ENCODE assay signal across 31 cellular contexts in genomic region chr7:80682744-80683143, GRCh38.
"Had no signal": no experiment of that assay in that cellular context is flagged by ENCODE, and none has a peak within 500 bp of the region (broad histone marks: within the 10 kb centered on the region; RNA-seq: fewer than 3 reads in every experiment).

No MANE protein-coding gene starts in this region.

- H3K4me3 ChIP-seq: left lung, lower lobe of right lung, pancreas, prostate gland, skin epidermis, stomach, testis, thyroid gland, transverse colon, upper lobe of left lung had no signal

- H3K4me1 ChIP-seq: lower lobe of right lung, pancreas, prostate gland, stomach, testis, thyroid gland had no signal

- ATAC-seq: left colon; left lung; lower lobe of right lung; naive thymus-derived CD8-positive, alpha-beta T cell; pancreas; right cardiac atrium; sciatic nerve; stimulated activated naive B cell treated with anti-CD40 and anti-IgM and Interleukin-4, amounts not matched to agents 10 μg/mL and 1 μg/mL and 100 μg/mL, for 72 hours; stimulated activated naive CD8-positive, alpha-beta T cell treated with anti-CD3 and anti-CD28 coated beads, Interleukin-15, Interleukin-2, amounts not matched to agents 100 U/mL and 50 U/mL, for 24 hours had no signal

- H3K36me3 ChIP-seq: left lung, lower lobe of right lung, pancreas, prostate gland, stomach, thyroid gland, transverse colon, upper lobe of left lung had no signal

- H3K27me3 Mint-ChIP-seq: stimulated activated naive B cell treated with anti-CD40 and anti-IgM and Interleukin-4, amounts not matched to agents 10 μg/mL and 1 μg/mL and 100 μg/mL, for 72 hours had no signal

- H3K27ac Mint-ChIP-seq: immature natural killer cell; naive thymus-derived CD8-positive, alpha-beta T cell; nephron; stimulated activated naive B cell treated with anti-CD40 and anti-IgM and Interleukin-4, amounts not matched to agents 10 μg/mL and 1 μg/mL and 100 μg/mL, for 72 hours had no signal

- DNase-seq: hypothalamus; immature natural killer cell; kidney; left colon; left lung; lower lobe of right lung; mammary epithelial cell; mesenchymal stem cell; naive thymus-derived CD8-positive, alpha-beta T cell; nucleus accumbens; pancreas; posterior cingulate gyrus; retina; right cardiac atrium; stimulated activated CD4-positive, alpha-beta T cell treated with anti-CD3 and anti-CD28 coated beads, Interleukin-12 subunit alpha, Interleukin-12 subunit beta, amount 100 ng/mL, for 4 hours; stimulated activated CD4-positive, alpha-beta T cell treated with anti-CD3 and anti-CD28 coated beads, Interleukin-15, amount 100 ng/mL, for 24 hours; stimulated activated CD4-positive, alpha-beta T cell treated with anti-CD3 and anti-CD28 coated beads, Interleukin-2, amount 100 ng/mL, for 24 hours; stimulated activated CD4-positive, alpha-beta T cell treated with anti-CD3 and anti-CD28 coated beads, Interleukin-4, amount 100 ng/mL, for 1 hour; stimulated activated naive B cell treated with anti-CD40 and anti-IgM and Interleukin-4, amounts not matched to agents 10 μg/mL and 1 μg/mL and 100 μg/mL, for 72 hours; stimulated activated naive CD8-positive, alpha-beta T cell treated with anti-CD3 and anti-CD28 coated beads, Interleukin-15, Interleukin-2, amounts not matched to agents 100 U/mL and 50 U/mL, for 24 hours; stomach; testis; thyroid gland; transverse colon; upper lobe of left lung had no signal

- H3K4me3 Mint-ChIP-seq: immature natural killer cell; naive thymus-derived CD8-positive, alpha-beta T cell; nephron; neural crest cell; stimulated activated naive B cell treated with anti-CD40 and anti-IgM and Interleukin-4, amounts not matched to agents 10 μg/mL and 1 μg/mL and 100 μg/mL, for 72 hours had no signal

- FAIRE-seq: islet of Langerhans had no signal

- H3K27ac ChIP-seq: left lung, lower lobe of right lung, pancreas, prostate gland, skin epidermis, stomach, testis, thyroid gland, transverse colon, upper lobe of left lung had no signal

- H3K36me3 Mint-ChIP-seq: immature natural killer cell; naive thymus-derived CD8-positive, alpha-beta T cell; stimulated activated naive B cell treated with anti-CD40 and anti-IgM and Interleukin-4, amounts not matched to agents 10 μg/mL and 1 μg/mL and 100 μg/mL, for 72 hours had no signal

- H3K4me1 Mint-ChIP-seq: immature natural killer cell, neural crest cell had no signal

- H3K27me3 ChIP-seq: left lung, pancreas, stomach, testis, thyroid gland, transverse colon, upper lobe of left lung had no signal

- H3K9me3 ChIP-seq: left lung, lower lobe of right lung, prostate gland, stomach, testis, thyroid gland, upper lobe of left lung had no signal
